In genomic region chr10:86585037-86585725, GRCh38 we compare ENCODE assay signal across 1 cellular context.
A peak's percentile ranks its signal among the peaks of the same experiment; 100 is the strongest.
TF ChIP-seq lines count a peak whose summit lies in the region.

No MANE protein-coding gene starts in this region.

TF ChIP-seq in H1, 55 proteins besides CTCF, POLR2A, EP300 and RAD21 (continued from another document):
- TF ChIP-seq, protein P1, sequence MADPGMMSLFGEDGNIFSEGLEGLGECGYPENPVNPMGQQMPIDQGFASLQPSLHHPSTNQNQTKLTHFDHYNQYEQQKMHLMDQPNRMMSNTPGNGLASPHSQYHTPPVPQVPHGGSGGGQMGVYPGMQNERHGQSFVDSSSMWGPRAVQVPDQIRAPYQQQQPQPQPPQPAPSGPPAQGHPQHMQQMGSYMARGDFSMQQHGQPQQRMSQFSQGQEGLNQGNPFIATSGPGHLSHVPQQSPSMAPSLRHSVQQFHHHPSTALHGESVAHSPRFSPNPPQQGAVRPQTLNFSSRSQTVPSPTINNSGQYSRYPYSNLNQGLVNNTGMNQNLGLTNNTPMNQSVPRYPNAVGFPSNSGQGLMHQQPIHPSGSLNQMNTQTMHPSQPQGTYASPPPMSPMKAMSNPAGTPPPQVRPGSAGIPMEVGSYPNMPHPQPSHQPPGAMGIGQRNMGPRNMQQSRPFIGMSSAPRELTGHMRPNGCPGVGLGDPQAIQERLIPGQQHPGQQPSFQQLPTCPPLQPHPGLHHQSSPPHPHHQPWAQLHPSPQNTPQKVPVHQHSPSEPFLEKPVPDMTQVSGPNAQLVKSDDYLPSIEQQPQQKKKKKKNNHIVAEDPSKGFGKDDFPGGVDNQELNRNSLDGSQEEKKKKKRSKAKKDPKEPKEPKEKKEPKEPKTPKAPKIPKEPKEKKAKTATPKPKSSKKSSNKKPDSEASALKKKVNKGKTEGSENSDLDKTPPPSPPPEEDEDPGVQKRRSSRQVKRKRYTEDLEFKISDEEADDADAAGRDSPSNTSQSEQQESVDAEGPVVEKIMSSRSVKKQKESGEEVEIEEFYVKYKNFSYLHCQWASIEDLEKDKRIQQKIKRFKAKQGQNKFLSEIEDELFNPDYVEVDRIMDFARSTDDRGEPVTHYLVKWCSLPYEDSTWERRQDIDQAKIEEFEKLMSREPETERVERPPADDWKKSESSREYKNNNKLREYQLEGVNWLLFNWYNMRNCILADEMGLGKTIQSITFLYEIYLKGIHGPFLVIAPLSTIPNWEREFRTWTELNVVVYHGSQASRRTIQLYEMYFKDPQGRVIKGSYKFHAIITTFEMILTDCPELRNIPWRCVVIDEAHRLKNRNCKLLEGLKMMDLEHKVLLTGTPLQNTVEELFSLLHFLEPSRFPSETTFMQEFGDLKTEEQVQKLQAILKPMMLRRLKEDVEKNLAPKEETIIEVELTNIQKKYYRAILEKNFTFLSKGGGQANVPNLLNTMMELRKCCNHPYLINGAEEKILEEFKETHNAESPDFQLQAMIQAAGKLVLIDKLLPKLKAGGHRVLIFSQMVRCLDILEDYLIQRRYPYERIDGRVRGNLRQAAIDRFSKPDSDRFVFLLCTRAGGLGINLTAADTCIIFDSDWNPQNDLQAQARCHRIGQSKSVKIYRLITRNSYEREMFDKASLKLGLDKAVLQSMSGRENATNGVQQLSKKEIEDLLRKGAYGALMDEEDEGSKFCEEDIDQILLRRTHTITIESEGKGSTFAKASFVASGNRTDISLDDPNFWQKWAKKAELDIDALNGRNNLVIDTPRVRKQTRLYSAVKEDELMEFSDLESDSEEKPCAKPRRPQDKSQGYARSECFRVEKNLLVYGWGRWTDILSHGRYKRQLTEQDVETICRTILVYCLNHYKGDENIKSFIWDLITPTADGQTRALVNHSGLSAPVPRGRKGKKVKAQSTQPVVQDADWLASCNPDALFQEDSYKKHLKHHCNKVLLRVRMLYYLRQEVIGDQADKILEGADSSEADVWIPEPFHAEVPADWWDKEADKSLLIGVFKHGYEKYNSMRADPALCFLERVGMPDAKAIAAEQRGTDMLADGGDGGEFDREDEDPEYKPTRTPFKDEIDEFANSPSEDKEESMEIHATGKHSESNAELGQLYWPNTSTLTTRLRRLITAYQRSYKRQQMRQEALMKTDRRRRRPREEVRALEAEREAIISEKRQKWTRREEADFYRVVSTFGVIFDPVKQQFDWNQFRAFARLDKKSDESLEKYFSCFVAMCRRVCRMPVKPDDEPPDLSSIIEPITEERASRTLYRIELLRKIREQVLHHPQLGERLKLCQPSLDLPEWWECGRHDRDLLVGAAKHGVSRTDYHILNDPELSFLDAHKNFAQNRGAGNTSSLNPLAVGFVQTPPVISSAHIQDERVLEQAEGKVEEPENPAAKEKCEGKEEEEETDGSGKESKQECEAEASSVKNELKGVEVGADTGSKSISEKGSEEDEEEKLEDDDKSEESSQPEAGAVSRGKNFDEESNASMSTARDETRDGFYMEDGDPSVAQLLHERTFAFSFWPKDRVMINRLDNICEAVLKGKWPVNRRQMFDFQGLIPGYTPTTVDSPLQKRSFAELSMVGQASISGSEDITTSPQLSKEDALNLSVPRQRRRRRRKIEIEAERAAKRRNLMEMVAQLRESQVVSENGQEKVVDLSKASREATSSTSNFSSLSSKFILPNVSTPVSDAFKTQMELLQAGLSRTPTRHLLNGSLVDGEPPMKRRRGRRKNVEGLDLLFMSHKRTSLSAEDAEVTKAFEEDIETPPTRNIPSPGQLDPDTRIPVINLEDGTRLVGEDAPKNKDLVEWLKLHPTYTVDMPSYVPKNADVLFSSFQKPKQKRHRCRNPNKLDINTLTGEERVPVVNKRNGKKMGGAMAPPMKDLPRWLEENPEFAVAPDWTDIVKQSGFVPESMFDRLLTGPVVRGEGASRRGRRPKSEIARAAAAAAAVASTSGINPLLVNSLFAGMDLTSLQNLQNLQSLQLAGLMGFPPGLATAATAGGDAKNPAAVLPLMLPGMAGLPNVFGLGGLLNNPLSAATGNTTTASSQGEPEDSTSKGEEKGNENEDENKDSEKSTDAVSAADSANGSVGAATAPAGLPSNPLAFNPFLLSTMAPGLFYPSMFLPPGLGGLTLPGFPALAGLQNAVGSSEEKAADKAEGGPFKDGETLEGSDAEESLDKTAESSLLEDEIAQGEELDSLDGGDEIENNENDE (IDR thresholded peaks at IDR 0.05; ENCODE audit: insufficient replicate concordance, low read length): no peak
- TF ChIP-seq BCL11A (IDR thresholded peaks at IDR 0.05; ENCODE audit: low read depth in 2 of 2, low read length in 2 of 2) (no peak), ZNF274 (IDR thresholded peaks at IDR 0.05; ENCODE audit: borderline replicate concordance, extremely low read depth, low read length) (no peak), CEBPB (IDR thresholded peaks at IDR 0.05; ENCODE audit: low read depth, low read length) (no peak), CTBP2 (IDR thresholded peaks at IDR 0.05; ENCODE audit: borderline replicate concordance, insufficient read depth, insufficient read length, low read length) (no peak), RFX5 (IDR thresholded peaks at IDR 0.05; ENCODE audit: borderline replicate concordance, low read depth, low read length) (no peak), CHD2 (IDR thresholded peaks at IDR 0.05; ENCODE audit: low read length) (no peak), KDM4A (IDR thresholded peaks at IDR 0.05; ENCODE audit: low read depth, low read length, severe bottlenecking) (no peak), KDM1A (IDR thresholded peaks at IDR 0.05; ENCODE audit: borderline replicate concordance, low read length) (no peak), ASH2L (IDR thresholded peaks at IDR 0.05; ENCODE audit: low read length) (no peak), JUN (IDR thresholded peaks at IDR 0.05; ENCODE audit: low read depth, low read length) (no peak), SP4 (IDR thresholded peaks at IDR 0.05; ENCODE audit: low read length) (0 out of 2 replicates have a peak, but pooled peaks have one; percentile 15), TEAD4 (IDR thresholded peaks at IDR 0.05; ENCODE audit: low read depth, low read length) (peak; percentile 79; the same call in 1 of the 2 replicates), EGR1 (IDR thresholded peaks at IDR 0.05; ENCODE audit: borderline replicate concordance, low read depth, low read length) (no peak), SP2 (IDR thresholded peaks at IDR 0.05; ENCODE audit: low read length) (no peak), RXRA (IDR thresholded peaks at IDR 0.05; ENCODE audit: insufficient read depth, low read depth, low read length) (no peak), MAX (IDR thresholded peaks at IDR 0.05) (peak; percentile 40; the same call in 1 of the 2 replicates), EZH2 (IDR thresholded peaks at IDR 0.05; ENCODE audit: low read depth, low read length, severe bottlenecking) (no peak), TCF12 (IDR thresholded peaks at IDR 0.05; ENCODE audit: low read depth, low read length) (no peak), FOSL1 (IDR thresholded peaks at IDR 0.05; ENCODE audit: insufficient read depth, low read depth, low read length) (no peak), SUZ12 (IDR thresholded peaks at IDR 0.05; ENCODE audit: low read length) (no peak), SRF (IDR thresholded peaks at IDR 0.05; ENCODE audit: low read depth, low read length) (no peak), TBP (IDR thresholded peaks at IDR 0.05; ENCODE audit: low read depth, low read length) (no peak), RNF2 (IDR thresholded peaks at IDR 0.05; ENCODE audit: borderline replicate concordance, low read depth, low read length, missing control alignments, poor library complexity, severe bottlenecking) (no peak)
- TF ChIP-seq, protein P2, sequence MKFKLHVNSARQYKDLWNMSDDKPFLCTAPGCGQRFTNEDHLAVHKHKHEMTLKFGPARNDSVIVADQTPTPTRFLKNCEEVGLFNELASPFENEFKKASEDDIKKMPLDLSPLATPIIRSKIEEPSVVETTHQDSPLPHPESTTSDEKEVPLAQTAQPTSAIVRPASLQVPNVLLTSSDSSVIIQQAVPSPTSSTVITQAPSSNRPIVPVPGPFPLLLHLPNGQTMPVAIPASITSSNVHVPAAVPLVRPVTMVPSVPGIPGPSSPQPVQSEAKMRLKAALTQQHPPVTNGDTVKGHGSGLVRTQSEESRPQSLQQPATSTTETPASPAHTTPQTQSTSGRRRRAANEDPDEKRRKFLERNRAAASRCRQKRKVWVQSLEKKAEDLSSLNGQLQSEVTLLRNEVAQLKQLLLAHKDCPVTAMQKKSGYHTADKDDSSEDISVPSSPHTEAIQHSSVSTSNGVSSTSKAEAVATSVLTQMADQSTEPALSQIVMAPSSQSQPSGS (IDR thresholded peaks at IDR 0.05; ENCODE audit: low read length): 0 out of 2 replicates have a peak, but pooled peaks have one; percentile 36
